ENCODE assay signal across 8 cellular contexts in genomic region chr20:62796699-62797491, GRCh38. TPM values are rescaled to one million over a fixed set of nuclear protein-coding genes. Genes with fewer than 3 reads are reported as not detected.
DNase-seq lines count a peak whose midpoint lies in the region; ATAC-seq and TF ChIP-seq lines count a peak whose summit lies in the region.

No MANE protein-coding gene starts in this region.

- peak overlapping the region; percentile 91 for H3K27ac Mint-ChIP-seq in activated T-cell treated with anti-CD3 and anti-CD28 coated beads, Interleukin-2, amount 50 U/mL, for 24 hours
- peak overlapping the region; percentile 73 for H3K27ac Mint-ChIP-seq in MCF 10A (ENCODE audit: low read depth, unreplicated experiment)

- no peaks in the 10 kb centered on the region for H3K9me3 Mint-ChIP-seq in activated T-cell treated with anti-CD3 and anti-CD28 coated beads, Interleukin-2, amount 50 U/mL, for 24 hours
- H3K9me3 Mint-ChIP-seq in MCF 10A (ENCODE audit: unreplicated experiment), result no peaks in the 10 kb centered on the region

- H3K27me3 ChIP-seq in lower lobe of right lung (ENCODE audit: low read depth), result no peaks in the 10 kb centered on the region
- no peaks in the 10 kb centered on the region for H3K27me3 ChIP-seq in transverse colon

- DNase-seq in activated T-cell treated with anti-CD3 and anti-CD28 coated beads, Interleukin-2, amount 50 U/mL, for 24 hours, result no peak
- DNase-seq in activated T-cell treated with anti-CD3 and anti-CD28 coated beads, Interleukin-2, amount 50 U/mL, for 48 hours, result no peak
- DNase-seq in MCF 10A (ENCODE audit: unreplicated experiment), result no peak
- DNase-seq in lower lobe of right lung, result no peak
- DNase-seq in transverse colon, result no peak
- no peak for DNase-seq in KBM-7
- no peak for DNase-seq in RPMI8226

- H3K4me3 Mint-ChIP-seq in activated T-cell treated with anti-CD3 and anti-CD28 coated beads, Interleukin-2, amount 50 U/mL, for 24 hours, result peak overlapping the region; percentile 82
- peak overlapping the region; percentile 67 for H3K4me3 Mint-ChIP-seq in MCF 10A (ENCODE audit: unreplicated experiment)

- H3K36me3 ChIP-seq in lower lobe of right lung (peaks cover 36% of the 10 kb centered on the region), transverse colon (peaks cover 0 to 17% (median 5%) of the 10 kb centered on the region in 4 donors)

- intact Hi-C loops in MCF 10A (cut with micrococcal nuclease), result no loop called here
- intact Hi-C loops in lower lobe of right lung (cut with DNase I), result no loop called here
- intact Hi-C loops in transverse colon (cut with DNase I; ENCODE audit: low total_unique reads), result no loop called here

- POLR2A ChIA-PET in MCF 10A (lab: Yijun Ruan, JAX), result interaction anchor here (0.6 to 4.2 kb wide), 31 partner anchors 8 to 845 kb away, joined by 3 to 44 read pairs (median 4); partner anchors contain the start of genes DIDO1, GID8, OGFR and RPS21

- TF ChIP-seq CTCF in MCF 10A (IDR thresholded peaks at IDR 0.05; ENCODE audit: unreplicated experiment) (no peak), lower lobe of right lung (IDR thresholded peaks at IDR 0.05) (no peak), transverse colon (IDR thresholded peaks at IDR 0.05) (no peak)

- H3K4me1 Mint-ChIP-seq in activated T-cell treated with anti-CD3 and anti-CD28 coated beads, Interleukin-2, amount 50 U/mL, for 24 hours (ENCODE audit: low read depth), result peaks cover 40% of the 10 kb centered on the region
- H3K4me1 Mint-ChIP-seq in MCF 10A (ENCODE audit: insufficient read depth, unreplicated experiment), result peaks cover 9% of the 10 kb centered on the region

- no TSS peak for BruUV-seq in MCF 10A (replicated peaks; lab: Mats Ljungman, UMichigan)

- H3K36me3 Mint-ChIP-seq in activated T-cell treated with anti-CD3 and anti-CD28 coated beads, Interleukin-2, amount 50 U/mL, for 24 hours (ENCODE audit: low read depth), result peaks cover 43% of the 10 kb centered on the region
- H3K36me3 Mint-ChIP-seq in MCF 10A (ENCODE audit: insufficient read depth, unreplicated experiment), result peaks cover 28% of the 10 kb centered on the region

- no peak for TF ChIP-seq POLR2A in transverse colon (IDR thresholded peaks at IDR 0.05)

- peak overlapping the region; percentile 82 for H3K27ac ChIP-seq in lower lobe of right lung
- peak overlapping the region; percentile 94 to 97 (median 96) for H3K27ac ChIP-seq in transverse colon

- TF ChIP-seq EP300 in transverse colon (IDR thresholded peaks at IDR 0.05; ENCODE audit: low read depth), result no peak

- H3K4me3 ChIP-seq in lower lobe of right lung, result peak overlapping the region; percentile 70
- H3K4me3 ChIP-seq in transverse colon, result peak overlapping the region; percentile 64 to 89 (median 84)

- H3K9me3 ChIP-seq in lower lobe of right lung (no peaks in the 10 kb centered on the region), transverse colon (no peaks in the 10 kb centered on the region)

- H3K27me3 Mint-ChIP-seq in activated T-cell treated with anti-CD3 and anti-CD28 coated beads, Interleukin-2, amount 50 U/mL, for 24 hours, result no peaks in the 10 kb centered on the region
- H3K27me3 Mint-ChIP-seq in MCF 10A (ENCODE audit: insufficient read depth, unreplicated experiment), result no peaks in the 10 kb centered on the region

- ATAC-seq in lower lobe of right lung (peak in 1 of 2 donors; percentile 12), GM21576 (IDR thresholded peaks at IDR 0.05; ENCODE audit: unreplicated experiment) (no peak)

- in situ Hi-C loops in transverse colon (cut with MboI; ENCODE audit: low pct_ligation_motif_present in 1 of 4, low pct_unique_long_range_greater_than_20kb in 1 of 4, low sequenced_read_pairs in 3 of 4) (loop anchor here in 2 of 4 donors (25.0 kb wide), 2 partner anchors 110 to 135 kb away; no protein-coding TSS in a partner anchor), KBM-7 (cut with MboI; ENCODE audit: low pct_unique_long_range_greater_than_20kb, low sequenced_read_pairs) (no loop called here)

- peaks cover 30% of the 10 kb centered on the region for H3K4me1 ChIP-seq in lower lobe of right lung
- peaks cover 21 to 42% (median 36%) of the 10 kb centered on the region in 4 donors for H3K4me1 ChIP-seq in transverse colon

- WGBS in transverse colon (ENCODE audit: low coverage in 1 of 2), 2 donors, result 46% methylated on average over 10 of the region's 53 CpGs; no CpG with 5 or more reads in 1 of the 2 donors

- CTCF ChIA-PET in MCF 10A (lab: Yijun Ruan, JAX), result interaction anchor here (1.0 to 1.2 kb wide), 2 partner anchors 12 to 180 kb away, joined by 3 to 5 read pairs; no protein-coding TSS in a partner anchor

RNA-seq across cellular contexts. Expression of gene MRGBP, which starts 0.6 kb away (rescaled TPM):
- total RNA-seq in MCF 10A (2022), result 16.9 and 17.8 TPM in 2 replicates
- total RNA-seq in lower lobe of right lung, result 8.3 TPM
- 10 to 100 TPM; 10.8 to 13.0 (median 11.9) TPM for total RNA-seq in transverse colon

RNA-seq across cellular contexts. Expression of gene OGFR, which starts 7.7 kb away (rescaled TPM):
- 28.8 and 31.0 TPM in 2 replicates for total RNA-seq in MCF 10A (2022)
- total RNA-seq in lower lobe of right lung, result 69.4 TPM
- total RNA-seq in transverse colon, result 100 to 1,000 TPM in 1 of 4 donors, 10 to 100 TPM in 3; 55.2 to 137 (median 71.1) TPM

RNA-seq across cellular contexts. Expression of gene COL9A3, which starts 20.0 kb away (rescaled TPM):
- total RNA-seq in MCF 10A (2022), result not detected in 2 replicates
- total RNA-seq in lower lobe of right lung, result 0.89 TPM
- 100 to 1,000 TPM in 1 of 4 donors, 10 to 100 TPM in 1, 1 to 10 TPM in 2; 6.0 to 223 (median 8.0) TPM for total RNA-seq in transverse colon
